ENCODE assay signal across 1 cellular context in the genomic region with DNA sequence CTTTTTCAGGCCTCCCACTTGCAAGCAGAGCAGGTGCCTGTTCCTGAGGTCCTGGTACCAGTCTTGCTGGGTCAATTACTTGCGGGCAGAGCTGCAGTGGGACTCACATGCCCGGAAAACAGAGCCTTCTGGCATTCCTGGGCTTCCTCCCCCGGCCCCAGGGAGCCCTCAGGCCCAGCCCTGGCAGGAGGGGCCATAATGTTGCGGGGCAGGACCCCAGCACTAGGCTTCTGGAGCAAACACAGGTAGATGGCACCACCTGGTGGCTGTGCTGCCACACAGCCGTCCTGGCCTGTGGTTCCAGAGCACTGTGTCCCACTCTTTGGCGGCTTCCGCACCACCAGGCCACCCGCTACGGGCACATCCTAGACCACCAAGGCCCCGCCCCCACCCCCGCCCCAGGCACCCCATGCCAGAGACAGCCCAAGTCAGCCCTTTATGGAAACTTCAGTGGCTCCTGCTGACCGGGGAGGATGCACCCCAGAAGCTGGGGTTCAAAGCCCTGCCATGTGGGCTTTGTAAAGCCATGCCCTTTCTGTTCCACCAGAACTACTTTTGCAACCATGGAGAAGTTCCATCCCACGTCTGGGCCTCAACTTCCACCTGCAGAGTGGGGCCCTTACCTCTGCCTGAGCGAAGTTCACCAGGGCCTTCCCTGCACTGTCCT.
A peak's percentile ranks its signal among the peaks of the same experiment; 100 is the strongest.
TF ChIP-seq lines count a peak whose summit lies in the region.
"Not testable (repeated sequence)": the region's sequence is repeated elsewhere in the genome, so short reads cannot be mapped to it uniquely, and the experiment has no call there.

No MANE protein-coding gene starts in this region.

TF ChIP-seq in HepG2, 621 proteins besides CTCF, POLR2A, EP300 and RAD21:
- TF ChIP-seq FOXO1 (CRISPR knock-in tag; IDR thresholded peaks at IDR 0.05): peak; percentile 47; the same call in 1 of the 2 replicates
- 0 out of 2 replicates have a peak, but pooled peaks have one; percentile 56 for TF ChIP-seq ZNF235 (CRISPR knock-in tag; IDR thresholded peaks at IDR 0.05; ENCODE audit: borderline replicate concordance)
- 0 out of 2 replicates have a peak, but pooled peaks have one; percentile 45 for TF ChIP-seq HNRNPL (IDR thresholded peaks at IDR 0.05; ENCODE audit: low read depth, low read length)
- peak; percentile 42; the same call in 1 of the 2 replicates for TF ChIP-seq SALL1 (CRISPR knock-in tag; IDR thresholded peaks at IDR 0.05)
- 0 out of 2 replicates have a peak, but pooled peaks have one; percentile 39 for TF ChIP-seq FOSL2 (CRISPR knock-in tag; IDR thresholded peaks at IDR 0.05)
- TF ChIP-seq SMC3 (IDR thresholded peaks at IDR 0.05; ENCODE audit: low read length): peak; percentile 56
- TF ChIP-seq PCBP1 (IDR thresholded peaks at IDR 0.05; ENCODE audit: borderline replicate concordance, low read depth, low read length): 0 out of 2 replicates have a peak, but pooled peaks have one; percentile 44
- peak; percentile 62; the same call in 1 of the 2 replicates for TF ChIP-seq ZFX (CRISPR knock-in tag; IDR thresholded peaks at IDR 0.05; ENCODE audit: low read depth)
- 0 out of 2 replicates have a peak, but pooled peaks have one; percentile 27 for TF ChIP-seq KDM3A (CRISPR knock-in tag; IDR thresholded peaks at IDR 0.05; ENCODE audit: low read depth)
- not testable (repeated sequence) for TF ChIP-seq NR2F6, SP1 (IDR thresholded peaks at IDR 0.05)
- 0 out of 2 replicates have a peak, but pooled peaks have one; percentile 20 for TF ChIP-seq NR2F6 (CRISPR knock-in tag; IDR thresholded peaks at IDR 0.05)
- TF ChIP-seq HNF1B (CRISPR knock-in tag; IDR thresholded peaks at IDR 0.05): peak; percentile 20; the same call in 1 of the 2 replicates
- 0 out of 2 replicates have a peak, but pooled peaks have one; percentile 9 for TF ChIP-seq ELF1 (CRISPR knock-in tag; IDR thresholded peaks at IDR 0.05)
- TF ChIP-seq STAG1 (CRISPR knock-in tag; IDR thresholded peaks at IDR 0.05): peak; percentile 96
- TF ChIP-seq KLF16 (CRISPR knock-in tag; IDR thresholded peaks at IDR 0.05): 0 out of 4 replicates have a peak, but pooled peaks of 1 of the 2 experiments have one; percentile 38
- 0 out of 2 replicates have a peak, but pooled peaks have one; percentile 26 for TF ChIP-seq ZBED4 (CRISPR knock-in tag; IDR thresholded peaks at IDR 0.05; ENCODE audit: borderline replicate concordance)
- TF ChIP-seq ZNF350 (CRISPR knock-in tag; IDR thresholded peaks at IDR 0.05; ENCODE audit: borderline replicate concordance, low read depth): 0 out of 2 replicates have a peak, but pooled peaks have one; percentile 1
- TF ChIP-seq, protein P1, sequence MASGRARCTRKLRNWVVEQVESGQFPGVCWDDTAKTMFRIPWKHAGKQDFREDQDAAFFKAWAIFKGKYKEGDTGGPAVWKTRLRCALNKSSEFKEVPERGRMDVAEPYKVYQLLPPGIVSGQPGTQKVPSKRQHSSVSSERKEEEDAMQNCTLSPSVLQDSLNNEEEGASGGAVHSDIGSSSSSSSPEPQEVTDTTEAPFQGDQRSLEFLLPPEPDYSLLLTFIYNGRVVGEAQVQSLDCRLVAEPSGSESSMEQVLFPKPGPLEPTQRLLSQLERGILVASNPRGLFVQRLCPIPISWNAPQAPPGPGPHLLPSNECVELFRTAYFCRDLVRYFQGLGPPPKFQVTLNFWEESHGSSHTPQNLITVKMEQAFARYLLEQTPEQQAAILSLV (CRISPR knock-in tag; IDR thresholded peaks at IDR 0.05; ENCODE audit: borderline replicate concordance): 0 out of 2 replicates have a peak, but pooled peaks have one; percentile 39
- TF ChIP-seq KAT8 (CRISPR knock-in tag; IDR thresholded peaks at IDR 0.05): peak; percentile 28; the same call in 1 of the 2 replicates
- TF ChIP-seq SMAD3 (CRISPR knock-in tag; IDR thresholded peaks at IDR 0.05): 0 out of 2 replicates have a peak, but pooled peaks have one; percentile 36
- 0 out of 2 replicates have a peak, but pooled peaks have one; percentile 32 for TF ChIP-seq ZNF124 (CRISPR knock-in tag; IDR thresholded peaks at IDR 0.05)
- TF ChIP-seq THRA (CRISPR knock-in tag; IDR thresholded peaks at IDR 0.05; ENCODE audit: borderline replicate concordance): 0 out of 2 replicates have a peak, but pooled peaks have one; percentile 25
- TF ChIP-seq, protein P2, sequence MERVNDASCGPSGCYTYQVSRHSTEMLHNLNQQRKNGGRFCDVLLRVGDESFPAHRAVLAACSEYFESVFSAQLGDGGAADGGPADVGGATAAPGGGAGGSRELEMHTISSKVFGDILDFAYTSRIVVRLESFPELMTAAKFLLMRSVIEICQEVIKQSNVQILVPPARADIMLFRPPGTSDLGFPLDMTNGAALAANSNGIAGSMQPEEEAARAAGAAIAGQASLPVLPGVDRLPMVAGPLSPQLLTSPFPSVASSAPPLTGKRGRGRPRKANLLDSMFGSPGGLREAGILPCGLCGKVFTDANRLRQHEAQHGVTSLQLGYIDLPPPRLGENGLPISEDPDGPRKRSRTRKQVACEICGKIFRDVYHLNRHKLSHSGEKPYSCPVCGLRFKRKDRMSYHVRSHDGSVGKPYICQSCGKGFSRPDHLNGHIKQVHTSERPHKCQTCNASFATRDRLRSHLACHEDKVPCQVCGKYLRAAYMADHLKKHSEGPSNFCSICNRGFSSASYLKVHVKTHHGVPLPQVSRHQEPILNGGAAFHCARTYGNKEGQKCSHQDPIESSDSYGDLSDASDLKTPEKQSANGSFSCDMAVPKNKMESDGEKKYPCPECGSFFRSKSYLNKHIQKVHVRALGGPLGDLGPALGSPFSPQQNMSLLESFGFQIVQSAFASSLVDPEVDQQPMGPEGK (CRISPR knock-in tag; IDR thresholded peaks at IDR 0.05): peak; percentile 73
- peak; percentile 52; the same call in 1 of the 2 replicates for TF ChIP-seq ARNT2 (CRISPR knock-in tag; IDR thresholded peaks at IDR 0.05; ENCODE audit: low read depth)
- peak; percentile 41; the same call in 1 of the 2 replicates for TF ChIP-seq MAX (IDR thresholded peaks at IDR 0.05)
- 0 out of 2 replicates have a peak, but pooled peaks have one; percentile 20 for TF ChIP-seq MLX (CRISPR knock-in tag; IDR thresholded peaks at IDR 0.05)
- TF ChIP-seq, protein P3, sequence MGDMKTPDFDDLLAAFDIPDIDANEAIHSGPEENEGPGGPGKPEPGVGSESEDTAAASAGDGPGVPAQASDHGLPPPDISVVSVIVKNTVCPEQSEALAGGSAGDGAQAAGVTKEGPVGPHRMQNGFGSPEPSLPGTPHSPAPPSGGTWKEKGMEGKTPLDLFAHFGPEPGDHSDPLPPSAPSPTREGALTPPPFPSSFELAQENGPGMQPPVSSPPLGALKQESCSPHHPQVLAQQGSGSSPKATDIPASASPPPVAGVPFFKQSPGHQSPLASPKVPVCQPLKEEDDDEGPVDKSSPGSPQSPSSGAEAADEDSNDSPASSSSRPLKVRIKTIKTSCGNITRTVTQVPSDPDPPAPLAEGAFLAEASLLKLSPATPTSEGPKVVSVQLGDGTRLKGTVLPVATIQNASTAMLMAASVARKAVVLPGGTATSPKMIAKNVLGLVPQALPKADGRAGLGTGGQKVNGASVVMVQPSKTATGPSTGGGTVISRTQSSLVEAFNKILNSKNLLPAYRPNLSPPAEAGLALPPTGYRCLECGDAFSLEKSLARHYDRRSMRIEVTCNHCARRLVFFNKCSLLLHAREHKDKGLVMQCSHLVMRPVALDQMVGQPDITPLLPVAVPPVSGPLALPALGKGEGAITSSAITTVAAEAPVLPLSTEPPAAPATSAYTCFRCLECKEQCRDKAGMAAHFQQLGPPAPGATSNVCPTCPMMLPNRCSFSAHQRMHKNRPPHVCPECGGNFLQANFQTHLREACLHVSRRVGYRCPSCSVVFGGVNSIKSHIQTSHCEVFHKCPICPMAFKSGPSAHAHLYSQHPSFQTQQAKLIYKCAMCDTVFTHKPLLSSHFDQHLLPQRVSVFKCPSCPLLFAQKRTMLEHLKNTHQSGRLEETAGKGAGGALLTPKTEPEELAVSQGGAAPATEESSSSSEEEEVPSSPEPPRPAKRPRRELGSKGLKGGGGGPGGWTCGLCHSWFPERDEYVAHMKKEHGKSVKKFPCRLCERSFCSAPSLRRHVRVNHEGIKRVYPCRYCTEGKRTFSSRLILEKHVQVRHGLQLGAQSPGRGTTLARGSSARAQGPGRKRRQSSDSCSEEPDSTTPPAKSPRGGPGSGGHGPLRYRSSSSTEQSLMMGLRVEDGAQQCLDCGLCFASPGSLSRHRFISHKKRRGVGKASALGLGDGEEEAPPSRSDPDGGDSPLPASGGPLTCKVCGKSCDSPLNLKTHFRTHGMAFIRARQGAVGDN (CRISPR knock-in tag; IDR thresholded peaks at IDR 0.05): peak; percentile 43; the same call in 1 of the 2 replicates
- 0 out of 2 replicates have a peak, but pooled peaks have one; percentile 45 for TF ChIP-seq FOXC1 (CRISPR knock-in tag; IDR thresholded peaks at IDR 0.05; ENCODE audit: borderline replicate concordance)
- 0 out of 2 replicates have a peak, but pooled peaks have one; percentile 14 for TF ChIP-seq GATAD2A (CRISPR knock-in tag; IDR thresholded peaks at IDR 0.05)
- peak; percentile 48; the same call in 1 of the 2 replicates for TF ChIP-seq SAP130 (CRISPR knock-in tag; IDR thresholded peaks at IDR 0.05; ENCODE audit: low read depth)
- TF ChIP-seq CBX5 (CRISPR knock-in tag; IDR thresholded peaks at IDR 0.05; ENCODE audit: borderline replicate concordance): peak; percentile 22; the same call in 1 of the 2 replicates
- peak; percentile 73 for TF ChIP-seq ZBTB7B (CRISPR knock-in tag; IDR thresholded peaks at IDR 0.05)
- TF ChIP-seq AHR (CRISPR knock-in tag; IDR thresholded peaks at IDR 0.05): 0 out of 2 replicates have a peak, but pooled peaks have one; percentile 38
- peak; percentile 37; the same call in 1 of the 2 replicates for TF ChIP-seq KDM2A (CRISPR knock-in tag; IDR thresholded peaks at IDR 0.05; ENCODE audit: borderline replicate concordance, low read depth)
- 0 out of 2 replicates have a peak, but pooled peaks have one; percentile 18 for TF ChIP-seq SP1 (CRISPR knock-in tag; IDR thresholded peaks at IDR 0.05)
